Comparison of ENCODE assay signal across 10 cellular contexts in genomic region chr16:55120408-55120807, GRCh38.
A peak's percentile ranks its signal among the peaks of the same experiment; 100 is the strongest.
DNase-seq lines count a peak whose midpoint lies in the region; ATAC-seq and TF ChIP-seq lines count a peak whose summit lies in the region.
"Had no signal": no experiment of that assay in that cellular context is flagged by ENCODE, and none has a peak within 500 bp of the region (broad histone marks: within the 10 kb centered on the region; RNA-seq: fewer than 3 reads in every experiment).

No MANE protein-coding gene starts in this region.

- DNase-seq in DMS114 treated with DMSO at 0.1 percent for 48 hours (lab: John Stamatoyannopoulos, UW; ENCODE audit: unreplicated experiment) (peak; percentile 12), HT-29 (ENCODE audit: low spot score) (peak; percentile 4), nephron progenitor cell (no peak), GM19240 (ENCODE audit: insufficient read length, low spot score) (no peak), SIG-M5 (lab: John Stamatoyannopoulos, UW) (no peak)
- DNase-seq: central memory CD4-positive, alpha-beta T cell had no signal

- H3K36me3 Mint-ChIP-seq in nephron progenitor cell (ENCODE audit: low read depth), result no peaks in the 10 kb centered on the region
- H3K36me3 Mint-ChIP-seq: activated naive CD4-positive, alpha-beta T cell treated with anti-CD3 and anti-CD28 coated beads, Interleukin-2, amount 50 U/mL, for 24 hours had no signal

- peaks cover 6% of the 10 kb centered on the region for H3K9me3 Mint-ChIP-seq in nephron progenitor cell

- no peak for ATAC-seq in HG02973 (IDR thresholded peaks at IDR 0.05; ENCODE audit: unreplicated experiment)
- ATAC-seq in GM21423 (IDR thresholded peaks at IDR 0.05; ENCODE audit: unreplicated experiment), result no peak

- peaks cover 41% of the 10 kb centered on the region for H3K27me3 Mint-ChIP-seq in nephron progenitor cell (ENCODE audit: low read depth, poor library complexity)
- H3K27me3 Mint-ChIP-seq: activated naive CD4-positive, alpha-beta T cell treated with anti-CD3 and anti-CD28 coated beads, Interleukin-2, amount 50 U/mL, for 24 hours had no signal

- no peak overlapping the region for H3K4me3 Mint-ChIP-seq in nephron progenitor cell
- H3K4me3 Mint-ChIP-seq: activated naive CD4-positive, alpha-beta T cell treated with anti-CD3 and anti-CD28 coated beads, Interleukin-2, amount 50 U/mL, for 24 hours had no signal

- no peak overlapping the region for H3K27ac Mint-ChIP-seq in nephron progenitor cell
- H3K27ac Mint-ChIP-seq: activated naive CD4-positive, alpha-beta T cell treated with anti-CD3 and anti-CD28 coated beads, Interleukin-2, amount 50 U/mL, for 24 hours had no signal

- H3K4me1 Mint-ChIP-seq in nephron progenitor cell, result no peaks in the 10 kb centered on the region
- H3K4me1 Mint-ChIP-seq: activated naive CD4-positive, alpha-beta T cell treated with anti-CD3 and anti-CD28 coated beads, Interleukin-2, amount 50 U/mL, for 24 hours had no signal

- H3K27ac ChIP-seq in VCaP, result no peak overlapping the region

- TF ChIP-seq CTCF in VCaP (conservative IDR thresholded peaks at IDR 0.05), result peak; percentile 34; the same call in 1 of the 2 replicates
- peak; percentile 15 for TF ChIP-seq CTCF in nephron progenitor cell (IDR thresholded peaks at IDR 0.05)

Comparison
In these comparisons a context has a peak if more than half of its experiments do, and no peak if none do; other contexts are left out.
1. DNase-seq: peak in DMS114 treated with DMSO at 0.1 percent for 48 hours (single experiment) and HT-29 (single experiment); none in nephron progenitor cell (single experiment), GM19240 (single experiment) and SIG-M5 (single experiment).